Comparison of ENCODE assay signal across 1 cellular context in the genomic region with DNA sequence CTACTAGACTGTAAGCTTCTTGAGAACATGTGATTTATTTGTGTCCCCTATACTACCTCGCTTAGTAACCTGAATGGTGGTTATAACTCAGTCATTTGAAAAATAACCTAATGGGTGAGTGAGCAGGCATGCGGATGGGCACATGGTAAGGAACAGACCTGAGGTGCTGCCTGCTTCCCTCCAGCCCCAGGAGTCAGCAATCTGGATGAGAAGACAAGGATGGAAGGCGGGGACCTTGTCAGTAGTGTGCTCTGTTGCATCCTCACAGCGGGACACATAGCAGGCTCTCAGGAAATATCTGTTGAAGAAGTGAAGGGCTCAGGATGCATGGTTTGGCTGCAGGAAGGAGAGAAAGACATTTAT.
TF ChIP-seq lines count a peak whose summit lies in the region.

No MANE protein-coding gene starts in this region.

TF ChIP-seq in HepG2, 621 proteins besides CTCF, POLR2A, EP300 and RAD21 (continued from another document):
- TF ChIP-seq, protein P1, sequence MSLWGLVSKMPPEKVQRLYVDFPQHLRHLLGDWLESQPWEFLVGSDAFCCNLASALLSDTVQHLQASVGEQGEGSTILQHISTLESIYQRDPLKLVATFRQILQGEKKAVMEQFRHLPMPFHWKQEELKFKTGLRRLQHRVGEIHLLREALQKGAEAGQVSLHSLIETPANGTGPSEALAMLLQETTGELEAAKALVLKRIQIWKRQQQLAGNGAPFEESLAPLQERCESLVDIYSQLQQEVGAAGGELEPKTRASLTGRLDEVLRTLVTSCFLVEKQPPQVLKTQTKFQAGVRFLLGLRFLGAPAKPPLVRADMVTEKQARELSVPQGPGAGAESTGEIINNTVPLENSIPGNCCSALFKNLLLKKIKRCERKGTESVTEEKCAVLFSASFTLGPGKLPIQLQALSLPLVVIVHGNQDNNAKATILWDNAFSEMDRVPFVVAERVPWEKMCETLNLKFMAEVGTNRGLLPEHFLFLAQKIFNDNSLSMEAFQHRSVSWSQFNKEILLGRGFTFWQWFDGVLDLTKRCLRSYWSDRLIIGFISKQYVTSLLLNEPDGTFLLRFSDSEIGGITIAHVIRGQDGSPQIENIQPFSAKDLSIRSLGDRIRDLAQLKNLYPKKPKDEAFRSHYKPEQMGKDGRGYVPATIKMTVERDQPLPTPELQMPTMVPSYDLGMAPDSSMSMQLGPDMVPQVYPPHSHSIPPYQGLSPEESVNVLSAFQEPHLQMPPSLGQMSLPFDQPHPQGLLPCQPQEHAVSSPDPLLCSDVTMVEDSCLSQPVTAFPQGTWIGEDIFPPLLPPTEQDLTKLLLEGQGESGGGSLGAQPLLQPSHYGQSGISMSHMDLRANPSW (CRISPR knock-in tag; IDR thresholded peaks at IDR 0.05; ENCODE audit: borderline replicate concordance), result no peak
- TF ChIP-seq HMG20A (CRISPR knock-in tag; IDR thresholded peaks at IDR 0.05; ENCODE audit: borderline replicate concordance) (no peak), SYNCRIP (IDR thresholded peaks at IDR 0.05; ENCODE audit: insufficient read depth, low read depth, low read length) (no peak), ZNF737 (CRISPR knock-in tag; IDR thresholded peaks at IDR 0.05; ENCODE audit: borderline replicate concordance) (no peak), ZNF205 (CRISPR knock-in tag; IDR thresholded peaks at IDR 0.05) (no peak), TP53 (CRISPR knock-in tag; conservative IDR thresholded peaks at IDR 0.05) (no peak), ZNF407 (CRISPR knock-in tag; IDR thresholded peaks at IDR 0.05; ENCODE audit: not compliant biosample characterization) (no peak), FOXM1 (CRISPR knock-in tag; IDR thresholded peaks at IDR 0.05) (no peak), BHLHE40 (IDR thresholded peaks at IDR 0.05; ENCODE audit: low read length) (no peak), ZNF124 (CRISPR knock-in tag; IDR thresholded peaks at IDR 0.05) (no peak), ZNF891 (CRISPR knock-in tag; IDR thresholded peaks at IDR 0.05) (no peak)
